In the genomic region with DNA sequence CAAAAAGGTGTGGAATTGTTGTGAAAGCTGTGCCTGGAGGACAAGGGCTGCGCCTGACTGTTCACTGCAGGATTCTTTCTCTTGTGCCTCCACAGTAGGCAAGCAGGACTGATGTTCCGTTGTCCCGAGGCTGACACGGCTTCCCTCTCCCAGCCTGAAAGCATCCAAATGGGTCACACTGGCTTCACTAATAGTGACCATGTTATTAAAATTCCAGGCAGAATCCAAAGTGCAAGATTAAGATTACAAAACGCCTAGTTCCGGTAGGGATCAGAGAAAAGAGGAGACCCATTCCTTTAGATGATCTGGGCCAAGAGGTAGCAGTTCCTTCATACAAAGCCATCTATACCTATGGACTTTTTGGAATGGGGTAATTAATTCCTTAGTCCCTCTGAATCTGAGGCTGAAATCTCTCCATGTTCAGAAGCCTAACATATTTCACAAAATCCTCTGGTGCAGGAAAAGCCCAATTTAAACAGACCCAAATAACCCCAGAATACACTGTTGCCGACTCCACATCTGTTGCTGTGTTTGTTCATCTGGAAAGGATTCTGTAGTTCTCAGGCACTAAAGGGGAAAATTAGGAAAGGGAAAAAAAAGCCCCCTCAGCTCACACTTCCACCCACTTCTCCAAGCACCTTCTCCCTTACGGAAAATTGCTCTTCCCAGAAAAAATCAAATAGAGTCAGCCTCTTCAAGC, we compare ENCODE assay signal across 17 cellular contexts.
A peak's percentile ranks its signal among the peaks of the same experiment; 100 is the strongest.
DNase-seq lines count a peak whose midpoint lies in the region; ATAC-seq and TF ChIP-seq lines count a peak whose summit lies in the region.
"Had no signal": no experiment of that assay in that cellular context is flagged by ENCODE, and none has a peak within 500 bp of the region (broad histone marks: within the 10 kb centered on the region; RNA-seq: fewer than 3 reads in every experiment).

No MANE protein-coding gene starts in this region.

- no peaks in the 10 kb centered on the region for H3K9me3 ChIP-seq in heart right ventricle
- H3K9me3 ChIP-seq: Peyer's patch had no signal

- H3K36me3 ChIP-seq in heart right ventricle: no peaks in the 10 kb centered on the region
- H3K36me3 ChIP-seq: Peyer's patch had no signal

- WGBS in heart right ventricle, 2 donors: 87 to 88% methylated on average over 8 of the region's 8 CpGs

- no peak overlapping the region for H3K4me3 ChIP-seq in heart right ventricle
- H3K4me3 ChIP-seq: Peyer's patch had no signal

- no peak for DNase-seq in heart right ventricle
- DNase-seq in left cardiac atrium: no peak
- no peak for DNase-seq in sciatic nerve (ENCODE audit: low spot score)
- no peak for DNase-seq in activated CD4-positive, alpha-beta T cell treated with anti-CD3 and anti-CD28 coated beads for 1 hour
- DNase-seq in hippocampal formation (lab: John Stamatoyannopoulos, UW): no peak
- DNase-seq: CD4-positive, alpha-beta T cell; HFFc6; KBM-7; MV-4-11; NCI-H1417 treated with DMSO at 0.1 percent for 48 hours; NCI-H2081; NCI-H2227 treated with DMSO at 0.1 percent for 48 hours; NCI-H524 treated with DMSO at 0.1 percent for 48 hours; Peyer's patch; SHP77 had no signal

- ATAC-seq in heart right ventricle (peak in 6 of 8 donors; percentile 29 to 55 (median 42)), left cardiac atrium (no peak), sciatic nerve (peak; percentile 66), HG03095 (IDR thresholded peaks at IDR 0.05; ENCODE audit: unreplicated experiment) (no peak)

- TF ChIP-seq CTCF in heart right ventricle (IDR thresholded peaks at IDR 0.05): no peak

- H3K27ac ChIP-seq in heart right ventricle (peak overlapping the region in 6 of 10 donors; percentile 42 to 62 (median 50)), layer of hippocampus (ENCODE audit: low read depth, low read length) (peak overlapping the region; percentile 7)

- intact Hi-C loops in heart right ventricle (cut with DNase I) (no loop called here), left cardiac atrium (cut with DNase I) (no loop called here), sciatic nerve (cut with DNase I) (no loop called here)

- H3K27me3 ChIP-seq in heart right ventricle (no peaks in the 10 kb centered on the region), layer of hippocampus (ENCODE audit: control insufficient read depth, insufficient read depth, low read length) (no peaks in the 10 kb centered on the region)
- H3K27me3 ChIP-seq: Peyer's patch had no signal

- peaks cover 0 to 31% (median 8%) of the 10 kb centered on the region in 9 donors for H3K4me1 ChIP-seq in heart right ventricle

Comparison
In these comparisons a context has a peak if more than half of its experiments do, and no peak if none do; other contexts are left out.
1. ATAC-seq: peak in heart right ventricle (6 of 8) and sciatic nerve (single experiment); none in left cardiac atrium (0 of 2) and HG03095 (single experiment).